17 cellular contexts compared by ENCODE assay signal in genomic region chr20:32464401-32465091, GRCh38.
DNase-seq lines count a peak whose midpoint lies in the region; ATAC-seq, FAIRE-seq and TF ChIP-seq lines count a peak whose summit lies in the region.
"Had no signal": no experiment of that assay in that cellular context is flagged by ENCODE, and none has a peak within 500 bp of the region (broad histone marks: within the 10 kb centered on the region; RNA-seq: fewer than 3 reads in every experiment).

No MANE protein-coding gene starts in this region.

- peaks cover 4% of the 10 kb centered on the region for H3K4me1 Mint-ChIP-seq in astrocyte (ENCODE audit: low read depth, unreplicated experiment)
- peaks cover 21% of the 10 kb centered on the region for H3K4me1 Mint-ChIP-seq in progenitor cell of endocrine pancreas (ENCODE audit: low read depth)
- H3K4me1 Mint-ChIP-seq in immature natural killer cell = peaks cover 18 to 20% of the 10 kb centered on the region in 2 donors

- FAIRE-seq in astrocyte (lab: Jason Lieb, UNC) (no peak), kidney (lab: Jason Lieb, UNC) (no peak)

- peaks cover 93% of the 10 kb centered on the region for H3K79me2 ChIP-seq in astrocyte (ENCODE audit: insufficient read depth, low read length)

- intact Hi-C loops in kidney (cut with DNase I) = no loop called here

- no peak for ATAC-seq in HG02870 (IDR thresholded peaks at IDR 0.05; ENCODE audit: unreplicated experiment)
- ATAC-seq: activated naive CD8-positive, alpha-beta T cell treated with anti-CD3 and anti-CD28 coated beads, Interleukin-2, amount 50 U/mL, for 24 hours; HCT116; natural killer cell had no signal

- no peaks in the 10 kb centered on the region for H3K27me3 Mint-ChIP-seq in astrocyte (ENCODE audit: low read depth, unreplicated experiment)
- H3K27me3 Mint-ChIP-seq in progenitor cell of endocrine pancreas = no peaks in the 10 kb centered on the region
- H3K27me3 Mint-ChIP-seq in immature natural killer cell (ENCODE audit: low read depth in 3 of 3) = peaks cover 3 to 11% (median 4%) of the 10 kb centered on the region in 3 donors
- H3K27me3 Mint-ChIP-seq: activated naive CD8-positive, alpha-beta T cell treated with anti-CD3 and anti-CD28 coated beads, Interleukin-2, amount 50 U/mL, for 24 hours had no signal

- H3K27ac Mint-ChIP-seq in astrocyte (ENCODE audit: unreplicated experiment) (no peak overlapping the region), progenitor cell of endocrine pancreas (peak overlapping the region; percentile 76), immature natural killer cell (peak overlapping the region in 1 of 6 donors; percentile 29)
- H3K27ac Mint-ChIP-seq: activated naive CD8-positive, alpha-beta T cell treated with anti-CD3 and anti-CD28 coated beads, Interleukin-2, amount 50 U/mL, for 24 hours had no signal

- no peaks in the 10 kb centered on the region for H3K9me3 Mint-ChIP-seq in astrocyte (ENCODE audit: unreplicated experiment)
- no peaks in the 10 kb centered on the region for H3K9me3 Mint-ChIP-seq in progenitor cell of endocrine pancreas (ENCODE audit: low read depth)
- H3K9me3 Mint-ChIP-seq in immature natural killer cell = no peaks in the 10 kb centered on the region
- H3K9me3 Mint-ChIP-seq: activated naive CD8-positive, alpha-beta T cell treated with anti-CD3 and anti-CD28 coated beads, Interleukin-2, amount 50 U/mL, for 24 hours; natural killer cell had no signal

- H3K4me3 ChIP-seq in AG04450 (ENCODE audit: low read depth, low read length) = no peak overlapping the region
- H3K4me3 ChIP-seq in astrocyte (ENCODE audit: insufficient read depth, low read depth, low read length) = no peak overlapping the region
- H3K4me3 ChIP-seq in kidney (ENCODE audit: low read length in 2 of 2) = no peak overlapping the region

- H3K27ac ChIP-seq in AG04450 (ENCODE audit: low read depth, low read length) (peak overlapping the region; percentile 81), astrocyte (ENCODE audit: low read depth, low read length) (peak overlapping the region; percentile 78), kidney (ENCODE audit: low read depth in 2 of 2, low read length in 2 of 2) (peak overlapping the region; percentile 78 to 85)

- POLR2A ChIA-PET in AG04450 (lab: Yijun Ruan, JAX) = interaction anchor here (0.8 kb wide), 1 partner anchor 22 kb away, joined by 3 read pairs; no protein-coding TSS in a partner anchor

- DNase-seq in AG04450 (ENCODE audit: low read depth, low spot score) (no peak), astrocyte (ENCODE audit: low read depth) (no peak), kidney (no peak), progenitor cell of endocrine pancreas (ENCODE audit: low spot score, unreplicated experiment) (no peak), NCI-H1092 treated with DMSO at 0.1 percent for 48 hours (lab: John Stamatoyannopoulos, UW) (no peak), NCI-H748 treated with DMSO at 0.1 percent for 48 hours (lab: John Stamatoyannopoulos, UW) (no peak), immature natural killer cell (no peak)
- DNase-seq: activated CD8-positive, alpha-beta memory T cell treated with anti-CD3 and anti-CD28 coated beads, Interleukin-2, amount 50 U/mL, for 48 hours; activated naive CD8-positive, alpha-beta T cell treated with anti-CD3 and anti-CD28 coated beads, Interleukin-2, amount 50 U/mL, for 24 hours; DMS 273 treated with DMSO at 0.1 percent for 48 hours; foreskin melanocyte; natural killer cell; NCI-H226; SW 1271; WERI-Rb-1 had no signal

- H3K4me2 ChIP-seq in astrocyte (ENCODE audit: low read length) = peak overlapping the region; percentile 63

- H3K9me3 ChIP-seq in AG04450 (ENCODE audit: control insufficient read depth, insufficient read depth, low read length) = no peaks in the 10 kb centered on the region; the same call in 1 of the 2 replicates
- H3K9me3 ChIP-seq in astrocyte (ENCODE audit: insufficient read depth, low read depth, low read length) = no peaks in the 10 kb centered on the region
- no peaks in the 10 kb centered on the region for H3K9me3 ChIP-seq in kidney (ENCODE audit: control insufficient read depth in 1 of 2, low read length in 2 of 2)

- H3K27me3 ChIP-seq in AG04450 (ENCODE audit: control insufficient read depth, insufficient read depth, low read length) = no peaks in the 10 kb centered on the region
- no peaks in the 10 kb centered on the region for H3K27me3 ChIP-seq in astrocyte (ENCODE audit: insufficient read depth, low read length)

- H3K36me3 Mint-ChIP-seq in astrocyte (ENCODE audit: low read depth, unreplicated experiment) (peaks cover 2% of the 10 kb centered on the region), progenitor cell of endocrine pancreas (ENCODE audit: insufficient read depth) (peaks cover 6% of the 10 kb centered on the region), immature natural killer cell (no peaks in the 10 kb centered on the region)
- H3K36me3 Mint-ChIP-seq: natural killer cell had no signal

- CTCF ChIA-PET in AG04450 (lab: Charles Lee) = no interaction called here

- TF ChIP-seq CTCF in AG04450 (IDR thresholded peaks at IDR 0.05; ENCODE audit: low read depth, low read length) (no peak), astrocyte (IDR thresholded peaks at IDR 0.05; ENCODE audit: insufficient read depth, low read depth, low read length) (no peak), kidney (IDR thresholded peaks at IDR 0.05; ENCODE audit: borderline replicate concordance, extremely low read depth, insufficient read depth) (no peak), progenitor cell of endocrine pancreas (IDR thresholded peaks at IDR 0.05; ENCODE audit: unreplicated experiment) (no peak)

- H3K36me3 ChIP-seq in astrocyte (ENCODE audit: insufficient read depth, low read length) (peaks cover 3% of the 10 kb centered on the region), kidney (ENCODE audit: control insufficient read depth in 1 of 2, insufficient read depth in 2 of 2, low read length in 2 of 2) (peaks cover 0 to 2% of the 10 kb centered on the region in 2 donors)

- H3K9ac ChIP-seq in astrocyte (ENCODE audit: low read length) = peak overlapping the region; percentile 63
- H3K9ac ChIP-seq in kidney (ENCODE audit: low read length in 2 of 2) = peak overlapping the region in 1 of 2 donors; percentile 19

- no peak overlapping the region for H2AFZ ChIP-seq in astrocyte (ENCODE audit: low read depth, low read length)

- H3K4me1 ChIP-seq in astrocyte (ENCODE audit: insufficient read depth, low read length) (peaks cover 46% of the 10 kb centered on the region), kidney (ENCODE audit: control insufficient read depth in 1 of 2, insufficient read depth in 1 of 2, low read depth in 1 of 2, low read length in 2 of 2) (peaks cover 30 to 44% of the 10 kb centered on the region in 2 donors)

- H4K20me1 ChIP-seq in astrocyte (ENCODE audit: insufficient read depth, low read length) = peaks cover 57% of the 10 kb centered on the region

- H3K4me3 Mint-ChIP-seq in astrocyte (ENCODE audit: unreplicated experiment) (no peak overlapping the region), progenitor cell of endocrine pancreas (ENCODE audit: low read depth) (peak overlapping the region; percentile 24), immature natural killer cell (no peak overlapping the region)
- H3K4me3 Mint-ChIP-seq: activated naive CD8-positive, alpha-beta T cell treated with anti-CD3 and anti-CD28 coated beads, Interleukin-2, amount 50 U/mL, for 24 hours; natural killer cell had no signal
